ENCODE assay signal across 11 cellular contexts in genomic region chr13:109146912-109147624, GRCh38.
DNase-seq lines count a peak whose midpoint lies in the region; ATAC-seq and TF ChIP-seq lines count a peak whose summit lies in the region.
"Had no signal": no experiment of that assay in that cellular context is flagged by ENCODE, and none has a peak within 500 bp of the region (broad histone marks: within the 10 kb centered on the region; RNA-seq: fewer than 3 reads in every experiment).

No MANE protein-coding gene starts in this region.

- in situ Hi-C loops in astrocyte of the cerebellum (cut with HindIII; ENCODE audit: low sequenced_read_pairs), result no loop called here

- H3K4me3 ChIP-seq in astrocyte of the cerebellum (ENCODE audit: low read depth, low read length), result no peak overlapping the region
- H3K4me3 ChIP-seq: esophagus squamous epithelium, upper lobe of left lung had no signal

- ATAC-seq in GM18858 (IDR thresholded peaks at IDR 0.05; ENCODE audit: unreplicated experiment), result no peak
- ATAC-seq in GM21528 (IDR thresholded peaks at IDR 0.05; ENCODE audit: low FRiP score, unreplicated experiment), result no peak

- TF ChIP-seq CTCF in astrocyte of the cerebellum (IDR thresholded peaks at IDR 0.05; ENCODE audit: low read depth, low read length, missing control alignments), result no peak

- DNase-seq in AG20443 (ENCODE audit: low spot score), result peak; percentile 61
- DNase-seq in M059J (ENCODE audit: low read depth), result peak; percentile 95
- DNase-seq in astrocyte of the cerebellum (ENCODE audit: low read depth), result peak; percentile 54
- peak; percentile 14 for DNase-seq in kidney glomerular epithelial cell (lab: John Stamatoyannopoulos, UW)
- DNase-seq in GF-D8 (lab: John Stamatoyannopoulos, UW), result no peak
- DNase-seq in COR-L47 (lab: John Stamatoyannopoulos, UW), result no peak
- DNase-seq: esophagus squamous epithelium, NCI-H2029, upper lobe of left lung had no signal

Comparison
In these comparisons a context has a peak if more than half of its experiments do, and no peak if none do; other contexts are left out.
1. DNase-seq: peak in AG20443 (single experiment), M059J (single experiment), astrocyte of the cerebellum (single experiment) and kidney glomerular epithelial cell (single experiment); none in GF-D8 (single experiment) and COR-L47 (single experiment).